1 cellular context compared by ENCODE assay signal in genomic region chr6:20403080-20403765, GRCh38.
A peak's percentile ranks its signal among the peaks of the same experiment; 100 is the strongest.
TF ChIP-seq lines count a peak whose summit lies in the region.

No MANE protein-coding gene starts in this region.

TF ChIP-seq in HepG2, 621 proteins besides CTCF, POLR2A, EP300 and RAD21 (continued from another document and continues in another):
- TF ChIP-seq, protein P1, sequence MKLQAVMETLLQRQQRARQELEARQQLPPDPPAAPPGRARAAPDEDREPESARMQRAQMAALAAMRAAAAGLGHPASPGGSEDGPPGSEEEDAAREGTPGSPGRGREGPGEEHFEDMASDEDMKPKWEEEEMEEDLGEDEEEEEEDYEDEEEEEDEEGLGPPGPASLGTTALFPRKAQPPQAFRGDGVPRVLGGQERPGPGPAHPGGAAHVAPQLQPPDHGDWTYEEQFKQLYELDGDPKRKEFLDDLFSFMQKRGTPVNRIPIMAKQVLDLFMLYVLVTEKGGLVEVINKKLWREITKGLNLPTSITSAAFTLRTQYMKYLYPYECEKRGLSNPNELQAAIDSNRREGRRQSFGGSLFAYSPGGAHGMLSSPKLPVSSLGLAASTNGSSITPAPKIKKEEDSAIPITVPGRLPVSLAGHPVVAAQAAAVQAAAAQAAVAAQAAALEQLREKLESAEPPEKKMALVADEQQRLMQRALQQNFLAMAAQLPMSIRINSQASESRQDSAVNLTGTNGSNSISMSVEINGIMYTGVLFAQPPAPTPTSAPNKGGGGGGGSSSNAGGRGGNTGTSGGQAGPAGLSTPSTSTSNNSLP (IDR thresholded peaks at IDR 0.05; ENCODE audit: low read depth, low read length), result no peak
- TF ChIP-seq RFXANK (CRISPR knock-in tag; IDR thresholded peaks at IDR 0.05) (no peak), KLF15 (CRISPR knock-in tag; IDR thresholded peaks at IDR 0.05; ENCODE audit: borderline replicate concordance) (0 out of 2 replicates have a peak, but pooled peaks have one; percentile 35), TAF1 (CRISPR knock-in tag; IDR thresholded peaks at IDR 0.05) (peak; percentile 59), PAWR (CRISPR knock-in tag; IDR thresholded peaks at IDR 0.05; ENCODE audit: borderline replicate concordance) (no peak), IKZF1 (IDR thresholded peaks at IDR 0.05) (no peak), PRPF4 (IDR thresholded peaks at IDR 0.05; ENCODE audit: low read depth, low read length, poor library complexity, severe bottlenecking) (no peak), SRSF4 (IDR thresholded peaks at IDR 0.05; ENCODE audit: low read depth, low read length, poor library complexity, severe bottlenecking) (no peak), ZNF530 (CRISPR knock-in tag; IDR thresholded peaks at IDR 0.05; ENCODE audit: low read depth) (no peak), NFATC3 (CRISPR knock-in tag; IDR thresholded peaks at IDR 0.05) (no peak), ZNF75D (CRISPR knock-in tag; IDR thresholded peaks at IDR 0.05; ENCODE audit: borderline replicate concordance) (no peak), ZNF337 (CRISPR knock-in tag; IDR thresholded peaks at IDR 0.05; ENCODE audit: borderline replicate concordance, low read depth) (no peak), ZMAT3 (CRISPR knock-in tag; conservative IDR thresholded peaks at IDR 0.05) (no peak; the same call in 1 of the 2 replicates), ZNF709 (CRISPR knock-in tag; IDR thresholded peaks at IDR 0.05) (peak; percentile 44; the same call in 1 of the 2 replicates), ZNF646 (CRISPR knock-in tag; IDR thresholded peaks at IDR 0.05) (no peak), ATF7 (IDR thresholded peaks at IDR 0.05) (no peak), ATF7 (CRISPR knock-in tag; IDR thresholded peaks at IDR 0.05) (no peak), HNF1B (CRISPR knock-in tag; IDR thresholded peaks at IDR 0.05) (no peak), MXD4 (CRISPR knock-in tag; IDR thresholded peaks at IDR 0.05) (peak; percentile 96), SUZ12 (IDR thresholded peaks at IDR 0.05; ENCODE audit: low read depth, low read length) (no peak), PHF20 (CRISPR knock-in tag; IDR thresholded peaks at IDR 0.05) (no peak), REXO4 (CRISPR knock-in tag; IDR thresholded peaks at IDR 0.05; ENCODE audit: borderline replicate concordance) (no peak), NFIC (IDR thresholded peaks at IDR 0.05; ENCODE audit: low read length) (no peak), CCAR2 (optimal IDR thresholded peaks at IDR 0.05; ENCODE audit: low read depth, low read length) (no peak), ZSCAN21 (CRISPR knock-in tag; IDR thresholded peaks at IDR 0.05; ENCODE audit: borderline replicate concordance) (peak; percentile 83), ZNF430 (CRISPR knock-in tag; IDR thresholded peaks at IDR 0.05) (no peak), ZNF703 (CRISPR knock-in tag; IDR thresholded peaks at IDR 0.05; ENCODE audit: borderline replicate concordance) (no peak), ELF4 (CRISPR knock-in tag; IDR thresholded peaks at IDR 0.05; ENCODE audit: borderline replicate concordance) (no peak), ASH2L (IDR thresholded peaks at IDR 0.05; ENCODE audit: insufficient read length, low read depth, low read length) (peak; percentile 20), ZNF121 (CRISPR knock-in tag; IDR thresholded peaks at IDR 0.05) (no peak), NR2F6 (IDR thresholded peaks at IDR 0.05) (peak; percentile 37), NR2F6 (CRISPR knock-in tag; IDR thresholded peaks at IDR 0.05) (peak; percentile 91), ZNF777 (CRISPR knock-in tag; IDR thresholded peaks at IDR 0.05) (peak; percentile 59; the same call in 1 of the 2 replicates), ZNF670 (CRISPR knock-in tag; IDR thresholded peaks at IDR 0.05; ENCODE audit: borderline replicate concordance) (no peak), AKAP8 (CRISPR knock-in tag; IDR thresholded peaks at IDR 0.05) (peak; percentile 81), ELF1 (CRISPR knock-in tag; IDR thresholded peaks at IDR 0.05) (peak; percentile 52; the same call in 1 of the 2 replicates)
- TF ChIP-seq, protein P2, sequence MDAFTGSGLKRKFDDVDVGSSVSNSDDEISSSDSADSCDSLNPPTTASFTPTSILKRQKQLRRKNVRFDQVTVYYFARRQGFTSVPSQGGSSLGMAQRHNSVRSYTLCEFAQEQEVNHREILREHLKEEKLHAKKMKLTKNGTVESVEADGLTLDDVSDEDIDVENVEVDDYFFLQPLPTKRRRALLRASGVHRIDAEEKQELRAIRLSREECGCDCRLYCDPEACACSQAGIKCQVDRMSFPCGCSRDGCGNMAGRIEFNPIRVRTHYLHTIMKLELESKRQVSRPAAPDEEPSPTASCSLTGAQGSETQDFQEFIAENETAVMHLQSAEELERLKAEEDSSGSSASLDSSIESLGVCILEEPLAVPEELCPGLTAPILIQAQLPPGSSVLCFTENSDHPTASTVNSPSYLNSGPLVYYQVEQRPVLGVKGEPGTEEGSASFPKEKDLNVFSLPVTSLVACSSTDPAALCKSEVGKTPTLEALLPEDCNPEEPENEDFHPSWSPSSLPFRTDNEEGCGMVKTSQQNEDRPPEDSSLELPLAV (CRISPR knock-in tag; conservative IDR thresholded peaks at IDR 0.05; ENCODE audit: low read depth), result no peak
- TF ChIP-seq, protein P3, sequence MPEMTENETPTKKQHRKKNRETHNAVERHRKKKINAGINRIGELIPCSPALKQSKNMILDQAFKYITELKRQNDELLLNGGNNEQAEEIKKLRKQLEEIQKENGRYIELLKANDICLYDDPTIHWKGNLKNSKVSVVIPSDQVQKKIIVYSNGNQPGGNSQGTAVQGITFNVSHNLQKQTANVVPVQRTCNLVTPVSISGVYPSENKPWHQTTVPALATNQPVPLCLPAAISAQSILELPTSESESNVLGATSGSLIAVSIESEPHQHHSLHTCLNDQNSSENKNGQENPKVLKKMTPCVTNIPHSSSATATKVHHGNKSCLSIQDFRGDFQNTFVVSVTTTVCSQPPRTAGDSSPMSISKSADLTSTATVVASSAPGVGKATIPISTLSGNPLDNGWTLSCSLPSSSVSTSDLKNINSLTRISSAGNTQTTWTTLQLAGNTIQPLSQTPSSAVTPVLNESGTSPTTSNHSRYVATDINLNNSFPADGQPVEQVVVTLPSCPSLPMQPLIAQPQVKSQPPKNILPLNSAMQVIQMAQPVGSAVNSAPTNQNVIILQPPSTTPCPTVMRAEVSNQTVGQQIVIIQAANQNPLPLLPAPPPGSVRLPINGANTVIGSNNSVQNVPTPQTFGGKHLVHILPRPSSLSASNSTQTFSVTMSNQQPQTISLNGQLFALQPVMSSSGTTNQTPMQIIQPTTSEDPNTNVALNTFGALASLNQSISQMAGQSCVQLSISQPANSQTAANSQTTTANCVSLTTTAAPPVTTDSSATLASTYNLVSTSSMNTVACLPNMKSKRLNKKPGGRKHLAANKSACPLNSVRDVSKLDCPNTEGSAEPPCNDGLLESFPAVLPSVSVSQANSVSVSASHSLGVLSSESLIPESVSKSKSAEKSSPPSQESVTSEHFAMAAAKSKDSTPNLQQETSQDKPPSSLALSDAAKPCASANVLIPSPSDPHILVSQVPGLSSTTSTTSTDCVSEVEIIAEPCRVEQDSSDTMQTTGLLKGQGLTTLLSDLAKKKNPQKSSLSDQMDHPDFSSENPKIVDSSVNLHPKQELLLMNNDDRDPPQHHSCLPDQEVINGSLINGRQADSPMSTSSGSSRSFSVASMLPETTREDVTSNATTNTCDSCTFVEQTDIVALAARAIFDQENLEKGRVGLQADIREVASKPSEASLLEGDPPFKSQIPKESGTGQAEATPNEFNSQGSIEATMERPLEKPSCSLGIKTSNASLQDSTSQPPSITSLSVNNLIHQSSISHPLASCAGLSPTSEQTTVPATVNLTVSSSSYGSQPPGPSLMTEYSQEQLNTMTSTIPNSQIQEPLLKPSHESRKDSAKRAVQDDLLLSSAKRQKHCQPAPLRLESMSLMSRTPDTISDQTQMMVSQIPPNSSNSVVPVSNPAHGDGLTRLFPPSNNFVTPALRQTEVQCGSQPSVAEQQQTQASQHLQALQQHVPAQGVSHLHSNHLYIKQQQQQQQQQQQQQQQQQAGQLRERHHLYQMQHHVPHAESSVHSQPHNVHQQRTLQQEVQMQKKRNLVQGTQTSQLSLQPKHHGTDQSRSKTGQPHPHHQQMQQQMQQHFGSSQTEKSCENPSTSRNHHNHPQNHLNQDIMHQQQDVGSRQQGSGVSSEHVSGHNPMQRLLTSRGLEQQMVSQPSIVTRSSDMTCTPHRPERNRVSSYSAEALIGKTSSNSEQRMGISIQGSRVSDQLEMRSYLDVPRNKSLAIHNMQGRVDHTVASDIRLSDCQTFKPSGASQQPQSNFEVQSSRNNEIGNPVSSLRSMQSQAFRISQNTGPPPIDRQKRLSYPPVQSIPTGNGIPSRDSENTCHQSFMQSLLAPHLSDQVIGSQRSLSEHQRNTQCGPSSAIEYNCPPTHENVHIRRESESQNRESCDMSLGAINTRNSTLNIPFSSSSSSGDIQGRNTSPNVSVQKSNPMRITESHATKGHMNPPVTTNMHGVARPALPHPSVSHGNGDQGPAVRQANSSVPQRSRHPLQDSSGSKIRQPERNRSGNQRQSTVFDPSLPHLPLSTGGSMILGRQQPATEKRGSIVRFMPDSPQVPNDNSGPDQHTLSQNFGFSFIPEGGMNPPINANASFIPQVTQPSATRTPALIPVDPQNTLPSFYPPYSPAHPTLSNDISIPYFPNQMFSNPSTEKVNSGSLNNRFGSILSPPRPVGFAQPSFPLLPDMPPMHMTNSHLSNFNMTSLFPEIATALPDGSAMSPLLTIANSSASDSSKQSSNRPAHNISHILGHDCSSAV (CRISPR knock-in tag; IDR thresholded peaks at IDR 0.05; ENCODE audit: borderline replicate concordance), result no peak
- TF ChIP-seq, protein P4, sequence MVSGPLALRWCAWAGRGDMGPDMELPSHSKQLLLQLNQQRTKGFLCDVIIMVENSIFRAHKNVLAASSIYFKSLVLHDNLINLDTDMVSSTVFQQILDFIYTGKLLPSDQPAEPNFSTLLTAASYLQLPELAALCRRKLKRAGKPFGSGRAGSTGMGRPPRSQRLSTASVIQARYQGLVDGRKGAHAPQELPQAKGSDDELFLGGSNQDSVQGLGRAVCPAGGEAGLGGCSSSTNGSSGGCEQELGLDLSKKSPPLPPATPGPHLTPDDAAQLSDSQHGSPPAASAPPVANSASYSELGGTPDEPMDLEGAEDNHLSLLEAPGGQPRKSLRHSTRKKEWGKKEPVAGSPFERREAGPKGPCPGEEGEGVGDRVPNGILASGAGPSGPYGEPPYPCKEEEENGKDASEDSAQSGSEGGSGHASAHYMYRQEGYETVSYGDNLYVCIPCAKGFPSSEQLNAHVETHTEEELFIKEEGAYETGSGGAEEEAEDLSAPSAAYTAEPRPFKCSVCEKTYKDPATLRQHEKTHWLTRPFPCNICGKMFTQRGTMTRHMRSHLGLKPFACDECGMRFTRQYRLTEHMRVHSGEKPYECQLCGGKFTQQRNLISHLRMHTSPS (CRISPR knock-in tag; IDR thresholded peaks at IDR 0.05; ENCODE audit: low read depth), result no peak
